In genomic region chr15:81314378-81314777, GRCh38 we compare ENCODE assay signal across 22 cellular contexts. TPM values are rescaled to one million over a fixed set of nuclear protein-coding genes. Genes with fewer than 3 reads are reported as not detected.
A peak's percentile ranks its signal among the peaks of the same experiment; 100 is the strongest.
DNase-seq lines count a peak whose midpoint lies in the region; ATAC-seq and TF ChIP-seq lines count a peak whose summit lies in the region.
"Had no signal": no experiment of that assay in that cellular context is flagged by ENCODE, and none has a peak within 500 bp of the region (broad histone marks: within the 10 kb centered on the region; RNA-seq: fewer than 3 reads in every experiment).

No MANE protein-coding gene starts in this region.

- no peaks in the 10 kb centered on the region for H3K27me3 ChIP-seq in endodermal cell (ENCODE audit: control insufficient read depth, insufficient read depth, low read length, poor library complexity, severe bottlenecking)
- H3K27me3 ChIP-seq: BLaER1, brain microvascular endothelial cell, heart left ventricle had no signal

- no peaks in the 10 kb centered on the region for H3K4me1 ChIP-seq in endodermal cell (ENCODE audit: control insufficient read depth, insufficient read depth, low read length)

- peak; percentile 50 for DNase-seq in activated effector memory CD4-positive, alpha-beta T cell treated with anti-CD3 and anti-CD28 coated beads, Interleukin-2, amount 50 U/mL, for 16 hours
- DNase-seq in activated effector memory CD4-positive, alpha-beta T cell treated with Interleukin-2 at 50 U/mL for 16 hours = no peak
- no peak for DNase-seq in activated CD8-positive, alpha-beta T cell treated with anti-CD3 and anti-CD28 coated beads for 36 hours
- DNase-seq in immature natural killer cell = no peak
- DNase-seq in stimulated activated naive CD8-positive, alpha-beta T cell treated with anti-CD3 and anti-CD28 coated beads, Interleukin-15, amount 100 ng/mL, for 72 hours = no peak
- DNase-seq in AML-193 (lab: John Stamatoyannopoulos, UW) = no peak
- DNase-seq in endodermal cell = no peak
- DNase-seq: activated CD4-positive, alpha-beta T cell treated with anti-CD3 and anti-CD28 coated beads, Interleukin-2, amount 50 U/mL, for 1 hour; brain microvascular endothelial cell; heart left ventricle; left ventricle myocardium superior; mucosa of descending colon; NCI-H1417 treated with DMSO at 0.1 percent for 48 hours; NCI-H526; stimulated activated CD4-positive, alpha-beta T cell treated with anti-CD3 and anti-CD28 coated beads, Interleukin-4, amount 100 ng/mL, for 1 hour had no signal

- CTCF ChIA-PET in activated CD8-positive, alpha-beta T cell treated with anti-CD3 and anti-CD28 coated beads for 36 hours (lab: Charles Lee) = no interaction called here

- 94 to 96% methylated on average over 3 to 5 of the region's 5 CpGs for WGBS in endodermal cell (ENCODE audit: insufficient coverage in 1 of 2, insufficient read length in 1 of 2), 2 experiments

- POLR2A ChIA-PET in activated CD8-positive, alpha-beta T cell treated with anti-CD3 and anti-CD28 coated beads for 36 hours (lab: Charles Lee) = interaction anchor here (1.1 to 1.2 kb wide), 2 partner anchors 9 to 10 kb away, joined by 3 to 4 read pairs; partner anchors contain the start of gene STARD5

- ATAC-seq in activated CD8-positive, alpha-beta T cell treated with anti-CD3 and anti-CD28 coated beads for 36 hours = no peak
- no peak for ATAC-seq in stimulated activated naive CD8-positive, alpha-beta T cell treated with anti-CD3 and anti-CD28 coated beads, Interleukin-15, amount 100 ng/mL, for 72 hours
- no peak for ATAC-seq in GM21526 (IDR thresholded peaks at IDR 0.05; ENCODE audit: low FRiP score, unreplicated experiment)
- ATAC-seq: A549, heart left ventricle, left ventricle myocardium superior, mucosa of descending colon had no signal

- no peak for TF ChIP-seq CTCF in activated CD8-positive, alpha-beta T cell treated with anti-CD3 and anti-CD28 coated beads for 36 hours (IDR thresholded peaks at IDR 0.05)
- no peak for TF ChIP-seq CTCF in endodermal cell (conservative IDR thresholded peaks at IDR 0.05)

- peaks cover 67% of the 10 kb centered on the region for H3K36me3 Mint-ChIP-seq in activated CD8-positive, alpha-beta T cell treated with anti-CD3 and anti-CD28 coated beads for 36 hours (ENCODE audit: low read depth)
- peaks cover 7 to 23% (median 11%) of the 10 kb centered on the region in 3 donors for H3K36me3 Mint-ChIP-seq in immature natural killer cell
- H3K36me3 Mint-ChIP-seq in endodermal cell (ENCODE audit: low read depth) = no peaks in the 10 kb centered on the region

- H3K4me1 Mint-ChIP-seq in activated CD8-positive, alpha-beta T cell treated with anti-CD3 and anti-CD28 coated beads for 36 hours (ENCODE audit: low read depth) = peaks cover 68% of the 10 kb centered on the region
- H3K4me1 Mint-ChIP-seq in immature natural killer cell (peaks cover 52 to 73% of the 10 kb centered on the region in 2 donors), endodermal cell (no peaks in the 10 kb centered on the region)
- H3K4me1 Mint-ChIP-seq in stimulated activated naive CD8-positive, alpha-beta T cell treated with anti-CD3 and anti-CD28 coated beads, Interleukin-15, amount 100 ng/mL, for 72 hours = peaks cover 72% of the 10 kb centered on the region

- H3K27ac ChIP-seq in endodermal cell (ENCODE audit: low read depth, low read length) = no peak overlapping the region
- H3K27ac ChIP-seq: BLaER1, brain microvascular endothelial cell had no signal

- no peak overlapping the region for H3K9ac ChIP-seq in endodermal cell (ENCODE audit: extremely low read depth, low read length, poor library complexity, severe bottlenecking)
- H3K9ac ChIP-seq: BLaER1 had no signal

- intact Hi-C loops in activated CD8-positive, alpha-beta T cell treated with anti-CD3 and anti-CD28 coated beads for 36 hours (cut with micrococcal nuclease) = loop anchor here (10.0 kb wide), 1 partner anchor 1350 kb away; no protein-coding TSS in a partner anchor

- H3K4me3 Mint-ChIP-seq in activated CD8-positive, alpha-beta T cell treated with anti-CD3 and anti-CD28 coated beads for 36 hours = no peak overlapping the region
- H3K4me3 Mint-ChIP-seq in immature natural killer cell (peak overlapping the region in 1 of 5 donors; percentile 46), endodermal cell (no peak overlapping the region)
- no peak overlapping the region for H3K4me3 Mint-ChIP-seq in stimulated activated naive CD8-positive, alpha-beta T cell treated with anti-CD3 and anti-CD28 coated beads, Interleukin-15, amount 100 ng/mL, for 72 hours

- no peaks in the 10 kb centered on the region for H3K9me3 Mint-ChIP-seq in activated CD8-positive, alpha-beta T cell treated with anti-CD3 and anti-CD28 coated beads for 36 hours
- no peaks in the 10 kb centered on the region for H3K9me3 Mint-ChIP-seq in immature natural killer cell
- no peaks in the 10 kb centered on the region for H3K9me3 Mint-ChIP-seq in stimulated activated naive CD8-positive, alpha-beta T cell treated with anti-CD3 and anti-CD28 coated beads, Interleukin-15, amount 100 ng/mL, for 72 hours
- no peaks in the 10 kb centered on the region for H3K9me3 Mint-ChIP-seq in endodermal cell

- H3K4me3 ChIP-seq in endodermal cell (ENCODE audit: low read length) = no peak overlapping the region
- H3K4me3 ChIP-seq: A549, BLaER1, coronary artery, heart left ventricle, mucosa of descending colon, smooth muscle cell had no signal

- H3K9me3 ChIP-seq in endodermal cell (ENCODE audit: control insufficient read depth, low read length) = no peaks in the 10 kb centered on the region
- H3K9me3 ChIP-seq: A549, BLaER1, heart left ventricle, mucosa of descending colon had no signal

- no peaks in the 10 kb centered on the region for H3K27me3 Mint-ChIP-seq in activated CD8-positive, alpha-beta T cell treated with anti-CD3 and anti-CD28 coated beads for 36 hours
- H3K27me3 Mint-ChIP-seq in immature natural killer cell (ENCODE audit: low read depth in 3 of 3) (peaks cover 0 to 1% (median 0%) of the 10 kb centered on the region in 3 donors), endodermal cell (ENCODE audit: insufficient read depth) (no peaks in the 10 kb centered on the region)
- H3K27me3 Mint-ChIP-seq in stimulated activated naive CD8-positive, alpha-beta T cell treated with anti-CD3 and anti-CD28 coated beads, Interleukin-15, amount 100 ng/mL, for 72 hours = no peaks in the 10 kb centered on the region

- H3K36me3 ChIP-seq in endodermal cell (ENCODE audit: control insufficient read depth, insufficient read depth, low read length) = peaks cover 5% of the 10 kb centered on the region

- peak overlapping the region; percentile 65 for H3K27ac Mint-ChIP-seq in activated CD8-positive, alpha-beta T cell treated with anti-CD3 and anti-CD28 coated beads for 36 hours
- H3K27ac Mint-ChIP-seq in immature natural killer cell (peak overlapping the region; percentile 63 to 96 (median 90)), endodermal cell (no peak overlapping the region)
- peak overlapping the region; percentile 77 to 82 for H3K27ac Mint-ChIP-seq in stimulated activated naive CD8-positive, alpha-beta T cell treated with anti-CD3 and anti-CD28 coated beads, Interleukin-15, amount 100 ng/mL, for 72 hours

RNA-seq across cellular contexts. Expression of gene STARD5, which starts 9.6 kb away (rescaled TPM):
- total RNA-seq in activated CD8-positive, alpha-beta T cell treated with anti-CD3 and anti-CD28 coated beads for 36 hours = 1 to 10 TPM; 6.7 to 6.9 TPM
- polyA plus RNA-seq in immature natural killer cell = 1 to 10 TPM in 2 of 3 donors, not detected in 1; 1.7 to 3.8 TPM
- total RNA-seq in endodermal cell = 1 to 10 TPM; 2.0 to 5.4 TPM
- 5.0 TPM for polyA plus RNA-seq in endodermal cell (2013, experiment 1 of 2)
- polyA plus RNA-seq in endodermal cell (2013, experiment 2 of 2) = 5.5 TPM

RNA-seq across cellular contexts. Expression of gene TMC3, which starts 59.6 kb away (rescaled TPM):
- not detected for total RNA-seq in activated CD8-positive, alpha-beta T cell treated with anti-CD3 and anti-CD28 coated beads for 36 hours
- under 1 TPM in 1 of 3 donors, not detected in 2; 0.07 TPM for polyA plus RNA-seq in immature natural killer cell
- total RNA-seq in endodermal cell = not detected
- polyA plus RNA-seq in endodermal cell (2013, experiment 1 of 2) = 0.07 TPM
- polyA plus RNA-seq in endodermal cell (2013, experiment 2 of 2) = 0.12 TPM
- total RNA-seq: left ventricle myocardium superior, M059J, smooth muscle cell, subcutaneous adipose tissue had no signal
- polyA plus RNA-seq: A549, heart left ventricle, smooth muscle cell had no signal
